8 cellular contexts compared by ENCODE assay signal in the genomic region with DNA sequence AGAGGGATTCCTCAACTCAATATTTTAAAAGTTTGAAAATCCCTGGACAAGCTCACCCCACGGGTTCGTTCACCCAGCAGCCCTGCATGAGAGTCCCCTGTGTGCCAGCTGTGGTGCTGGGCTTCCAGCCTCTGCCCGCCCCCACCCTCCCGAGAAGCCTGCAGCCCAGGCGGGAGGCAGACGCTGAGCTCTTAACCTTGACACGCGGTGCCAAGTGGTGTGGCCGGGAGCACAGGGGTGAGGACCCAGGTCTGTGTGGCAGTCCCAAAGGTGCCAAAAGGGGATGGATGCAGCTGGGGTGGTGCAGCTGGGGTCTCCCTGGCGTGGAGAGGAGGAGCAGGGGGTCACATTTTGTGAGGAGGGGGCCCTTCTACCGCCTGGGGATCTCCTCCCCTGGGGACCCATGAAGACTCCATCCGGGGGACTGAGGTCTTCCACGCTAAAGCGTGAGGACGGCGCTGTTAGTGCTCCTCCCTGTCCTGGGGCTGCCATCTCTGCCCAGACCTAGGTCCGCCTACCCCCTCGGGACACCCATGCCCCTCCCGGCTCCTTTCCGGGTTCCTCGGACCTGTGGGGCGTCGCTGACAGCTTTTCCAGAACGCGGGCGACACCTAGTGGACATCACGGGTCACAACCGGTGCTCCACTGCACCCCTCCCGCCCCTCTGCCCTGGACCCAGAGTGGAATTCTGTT. TPM values are rescaled to one million over a fixed set of nuclear protein-coding genes. Genes with fewer than 3 reads are reported as not detected.
DNase-seq lines count a peak whose midpoint lies in the region; TF ChIP-seq lines count a peak whose summit lies in the region.

No MANE protein-coding gene starts in this region.

- H3K4me1 Mint-ChIP-seq in nephron progenitor cell: peaks cover 22% of the 10 kb centered on the region

- H3K4me3 ChIP-seq in Jurkat, Clone E6-1 (ENCODE audit: low read length): peak overlapping the region; percentile 57
- H3K4me3 ChIP-seq in foreskin fibroblast (ENCODE audit: low read depth in 1 of 2, low read length in 2 of 2): peak overlapping the region; percentile 37 to 54

- H3K27me3 Mint-ChIP-seq in nephron progenitor cell (ENCODE audit: low read depth, poor library complexity): peaks cover 4% of the 10 kb centered on the region

- peaks cover 2% of the 10 kb centered on the region for H3K9me3 Mint-ChIP-seq in nephron progenitor cell

- no peak overlapping the region for H3K27ac Mint-ChIP-seq in nephron progenitor cell

- H3K36me3 Mint-ChIP-seq in nephron progenitor cell (ENCODE audit: low read depth): no peaks in the 10 kb centered on the region

- H3K4me3 Mint-ChIP-seq in nephron progenitor cell: peak overlapping the region; percentile 58

- TF ChIP-seq CTCF in foreskin fibroblast (IDR thresholded peaks at IDR 0.05; ENCODE audit: low read depth, low read length) (peak; percentile 81), nephron progenitor cell (IDR thresholded peaks at IDR 0.05) (peak; percentile 91)

- DNase-seq in NK-92 treated with Interleukin-12 subunit alpha and Interleukin-12 subunit beta, amount 100 ng/mL, for 24 hours (lab: John Stamatoyannopoulos, UW): peak; percentile 55
- DNase-seq in NK-92 (lab: John Stamatoyannopoulos, UW; ENCODE audit: unreplicated experiment): no peak
- DNase-seq in Jurkat, Clone E6-1 (ENCODE audit: low read depth, low spot score): peak; percentile 41
- peak; percentile 79 for DNase-seq in RPMI8226
- DNase-seq in activated effector memory CD4-positive, alpha-beta T cell treated with Interleukin-2 at 50 U/mL for 16 hours: peak; percentile 66
- DNase-seq in foreskin fibroblast: peak; percentile 55 to 86
- DNase-seq in nephron progenitor cell: peak; percentile 91
- peak; percentile 69 for DNase-seq in stimulated activated naive CD4-positive, alpha-beta T cell treated with Interleukin-2 at 50 U/mL for 16 hours (lab: John Stamatoyannopoulos, UW)

RNA-seq across cellular contexts. Expression of gene PLA2G2F, which starts 12.9 kb away (rescaled TPM):
- polyA plus RNA-seq in Jurkat, Clone E6-1 (2012; ENCODE audit: insufficient read depth, insufficient read length): not detected

RNA-seq across cellular contexts. Expression of gene PLA2G2D, which starts 32.7 kb away (rescaled TPM):
- not detected for polyA plus RNA-seq in Jurkat, Clone E6-1 (2012; ENCODE audit: insufficient read depth, insufficient read length)

RNA-seq across cellular contexts. Expression of gene UBXN10, which starts 33.8 kb away (rescaled TPM):
- polyA plus RNA-seq in Jurkat, Clone E6-1 (2012; ENCODE audit: insufficient read depth, insufficient read length): 3.9 TPM

RNA-seq across cellular contexts. Expression of gene PLA2G2C, which starts 34.3 kb away (rescaled TPM):
- polyA plus RNA-seq in Jurkat, Clone E6-1 (2012; ENCODE audit: insufficient read depth, insufficient read length): 1.0 TPM
